25 cellular contexts compared by ENCODE assay signal in genomic region chrX:44456685-44457084, GRCh38.
DNase-seq lines count a peak whose midpoint lies in the region; ATAC-seq, FAIRE-seq and TF ChIP-seq lines count a peak whose summit lies in the region.
"Had no signal": no experiment of that assay in that cellular context is flagged by ENCODE, and none has a peak within 500 bp of the region (broad histone marks: within the 10 kb centered on the region; RNA-seq: fewer than 3 reads in every experiment).

No MANE protein-coding gene starts in this region.

- H3K79me1 ChIP-seq in neuronal stem cell (ENCODE audit: low read depth, low read length), result no peaks in the 10 kb centered on the region

- H3K9me3 ChIP-seq in keratinocyte (ENCODE audit: control insufficient read depth, low read depth, low read length) (no peaks in the 10 kb centered on the region), neuronal stem cell (replicated peaks in 1 of 2; ENCODE audit: control insufficient read depth in 2 of 2, insufficient read depth in 1 of 2, low read depth in 1 of 2, low read length in 2 of 2) (no peaks in the 10 kb centered on the region), HepG2 (ENCODE audit: low read length) (no peaks in the 10 kb centered on the region), transverse colon (no peaks in the 10 kb centered on the region)
- H3K9me3 ChIP-seq: BE2C had no signal

- intact Hi-C loops in HepG2 (cut with micrococcal nuclease; ENCODE audit: unreplicated experiment) (no loop called here), transverse colon (cut with DNase I; ENCODE audit: low total_unique reads) (no loop called here)

- H3K4me3 ChIP-seq in keratinocyte (ENCODE audit: control insufficient read depth in 2 of 3, extremely low read depth in 1 of 3, insufficient read depth in 2 of 3, low read depth in 1 of 3, low read length in 3 of 3) (no peak overlapping the region), neuronal stem cell (ENCODE audit: low read length in 2 of 2) (no peak overlapping the region), HepG2 (replicated peaks in 1 of 3; ENCODE audit: insufficient read depth in 1 of 3, low read depth in 2 of 3, low read length in 3 of 3) (no peak overlapping the region), transverse colon (no peak overlapping the region)

- H4K20me1 ChIP-seq in keratinocyte (ENCODE audit: control insufficient read depth, extremely low read depth, insufficient read depth, low read length) (no peaks in the 10 kb centered on the region), HepG2 (ENCODE audit: insufficient read depth, low read length) (no peaks in the 10 kb centered on the region)

- H2BK120ac ChIP-seq in neuronal stem cell (ENCODE audit: low read depth, low read length), result no peak overlapping the region

- no peaks in the 10 kb centered on the region for H3K36me3 Mint-ChIP-seq in activated T-helper 17 cell treated with anti-CD3 and anti-CD28 coated beads, Interleukin-2, amount 50 U/mL, for 72 hours (ENCODE audit: low read depth)
- H3K36me3 Mint-ChIP-seq: CD4-positive, CD25-positive, alpha-beta regulatory T cell; CD8-positive, alpha-beta memory T cell; IgD-negative memory B cell had no signal

- peak; percentile 92 for FAIRE-seq in keratinocyte (lab: Jason Lieb, UNC)
- FAIRE-seq in HepG2 (lab: Jason Lieb, UNC), result no peak
- FAIRE-seq: A204.1, HTR-8/SVneo had no signal

- TF ChIP-seq RAD21 in HepG2 (CRISPR knock-in tag; IDR thresholded peaks at IDR 0.05), result no peak

- H4K8ac ChIP-seq in neuronal stem cell (ENCODE audit: low read depth, low read length), result no peak overlapping the region

- CTCF ChIA-PET in HepG2 (lab: Yijun Ruan, JAX; ENCODE audit: low intra/inter-chr PET ratio, low total read pairs) (no interaction called here), GM10248 (lab: Yijun Ruan, JAX) (no interaction called here)

- dilution Hi-C loops in keratinocyte (cut with MboI; ENCODE audit: extremely low pct_ligation_motif_present, low sequenced_read_pairs), result no loop called here

- H3K9me1 ChIP-seq in keratinocyte (ENCODE audit: control insufficient read depth, extremely low read depth, insufficient read depth, low read length), result no peaks in the 10 kb centered on the region

- no peaks in the 10 kb centered on the region for H3K4me1 Mint-ChIP-seq in activated T-helper 17 cell treated with anti-CD3 and anti-CD28 coated beads, Interleukin-2, amount 50 U/mL, for 72 hours
- H3K4me1 Mint-ChIP-seq: CD4-positive, CD25-positive, alpha-beta regulatory T cell; CD8-positive, alpha-beta memory T cell; IgD-negative memory B cell had no signal

- in situ Hi-C loops in HepG2 (cut with HindIII; ENCODE audit: extremely low pct_ligation_motif_present, low pct_unique_long_range_greater_than_20kb) (no loop called here), transverse colon (cut with MboI; ENCODE audit: low pct_ligation_motif_present in 1 of 4, low pct_unique_long_range_greater_than_20kb in 1 of 4, low sequenced_read_pairs in 3 of 4) (no loop called here)

- no peak overlapping the region for H2BK5ac ChIP-seq in neuronal stem cell (ENCODE audit: low read length)

- no TSS peak for BruUV-seq in HepG2 (replicated peaks; lab: Mats Ljungman, UMichigan)

- TF ChIP-seq EP300 in HepG2 (IDR thresholded peaks at IDR 0.05; ENCODE audit: low read depth in 2 of 2, low read length in 2 of 2) (no peak), HepG2 (CRISPR knock-in tag; IDR thresholded peaks at IDR 0.05; ENCODE audit: borderline replicate concordance) (no peak), transverse colon (IDR thresholded peaks at IDR 0.05; ENCODE audit: low read depth) (no peak)

- no peak overlapping the region for H3K27ac ChIP-seq in epithelial cell of prostate
- no peak overlapping the region for H3K27ac ChIP-seq in keratinocyte (ENCODE audit: control insufficient read depth, insufficient read depth, low read length)
- H3K27ac ChIP-seq in neuronal stem cell (replicated peaks; ENCODE audit: low read length), result no peak overlapping the region
- no peak overlapping the region for H3K27ac ChIP-seq in HepG2 (ENCODE audit: extremely low read length, insufficient read depth, low read length)
- H3K27ac ChIP-seq in transverse colon, result no peak overlapping the region

- H3K4me1 ChIP-seq in keratinocyte (ENCODE audit: control insufficient read depth, extremely low read depth, insufficient read depth, low read length) (no peaks in the 10 kb centered on the region), neuronal stem cell (ENCODE audit: control insufficient read depth in 2 of 2, insufficient read depth in 1 of 2, low read depth in 1 of 2, low read length in 2 of 2) (no peaks in the 10 kb centered on the region), HepG2 (ENCODE audit: insufficient read depth, low read length) (no peaks in the 10 kb centered on the region), transverse colon (no peaks in the 10 kb centered on the region)
- H3K4me1 ChIP-seq: BE2C had no signal

- no peak overlapping the region for H3K9ac ChIP-seq in keratinocyte (ENCODE audit: control insufficient read depth, extremely low read depth, insufficient read depth, low read length)
- H3K9ac ChIP-seq in neuronal stem cell (ENCODE audit: low read depth, low read length, poor library complexity), result no peak overlapping the region
- H3K9ac ChIP-seq in HepG2 (ENCODE audit: insufficient read depth, low read depth, low read length), result no peak overlapping the region

- no peak overlapping the region for H3K4me3 Mint-ChIP-seq in activated T-helper 17 cell treated with anti-CD3 and anti-CD28 coated beads, Interleukin-2, amount 50 U/mL, for 72 hours
- H3K4me3 Mint-ChIP-seq: CD4-positive, CD25-positive, alpha-beta regulatory T cell; CD8-positive, alpha-beta memory T cell; HFFc6; IgD-negative memory B cell had no signal

- no CpG with 5 or more reads among the region's 4 CpGs for WGBS in neuronal stem cell (ENCODE audit: extremely low coverage in 2 of 2, insufficient read length in 2 of 2, insufficient replicate concordance in 1 of 2), 2 donors
- WGBS in HepG2 (ENCODE audit: low lambda C conversion rate), result 46% methylated on average over 2 of the region's 4 CpGs
- 73% methylated on average over 4 of the region's 4 CpGs; no CpG with 5 or more reads in 1 of the 2 donors for WGBS in transverse colon (ENCODE audit: low coverage in 1 of 2), 2 donors

- H3K4me2 ChIP-seq in keratinocyte (ENCODE audit: control insufficient read depth, extremely low read depth, insufficient read depth, low read depth, low read length) (peak overlapping the region; percentile 30), neuronal stem cell (ENCODE audit: insufficient read depth, low read length, poor library complexity, severe bottlenecking) (no peak overlapping the region), HepG2 (ENCODE audit: low read depth, low read length) (no peak overlapping the region)

- no peak overlapping the region for H3K18ac ChIP-seq in neuronal stem cell (ENCODE audit: low read length)

- H2AK5ac ChIP-seq in neuronal stem cell (ENCODE audit: low read depth, low read length), result no peak overlapping the region

- no peaks in the 10 kb centered on the region for H3K9me3 Mint-ChIP-seq in activated T-helper 17 cell treated with anti-CD3 and anti-CD28 coated beads, Interleukin-2, amount 50 U/mL, for 72 hours
- H3K9me3 Mint-ChIP-seq: HFFc6 had no signal

- no peak overlapping the region for H2BK15ac ChIP-seq in neuronal stem cell (ENCODE audit: low read length)

- POLR2A ChIA-PET in HepG2 (lab: Yijun Ruan, JAX), result no interaction called here
- POLR2A ChIA-PET in GM10248 (lab: Yijun Ruan, JAX), result no interaction called here

- H4K91ac ChIP-seq in neuronal stem cell (ENCODE audit: low read depth, low read length, poor library complexity), result no peak overlapping the region

- H3K27me3 Mint-ChIP-seq in activated T-helper 17 cell treated with anti-CD3 and anti-CD28 coated beads, Interleukin-2, amount 50 U/mL, for 72 hours, result no peaks in the 10 kb centered on the region
- H3K27me3 Mint-ChIP-seq: CD4-positive, CD25-positive, alpha-beta regulatory T cell had no signal

- H2AFZ ChIP-seq in keratinocyte (ENCODE audit: control insufficient read depth, low read length) (no peak overlapping the region), neuronal stem cell (ENCODE audit: low read length) (no peak overlapping the region), HepG2 (ENCODE audit: low read length) (no peak overlapping the region)

- H3K27me3 ChIP-seq in keratinocyte (ENCODE audit: control insufficient read depth, extremely low read depth, insufficient read depth, low read length) (no peaks in the 10 kb centered on the region), neuronal stem cell (ENCODE audit: control insufficient read depth in 3 of 3, insufficient read depth in 3 of 3, low read depth in 1 of 3, low read length in 3 of 3) (no peaks in the 10 kb centered on the region), HepG2 (ENCODE audit: control insufficient read depth in 1 of 2, insufficient read depth in 2 of 2, low read length in 2 of 2) (no peaks in the 10 kb centered on the region), transverse colon (no peaks in the 10 kb centered on the region)
- H3K27me3 ChIP-seq: BE2C had no signal

- H2BK12ac ChIP-seq in neuronal stem cell (ENCODE audit: low read length), result no peak overlapping the region

- no peak overlapping the region for H3K27ac Mint-ChIP-seq in activated T-helper 17 cell treated with anti-CD3 and anti-CD28 coated beads, Interleukin-2, amount 50 U/mL, for 72 hours
- H3K27ac Mint-ChIP-seq: CD4-positive, CD25-positive, alpha-beta regulatory T cell; CD8-positive, alpha-beta memory T cell; HFFc6; IgD-negative memory B cell had no signal

- no peak overlapping the region for H3K23ac ChIP-seq in neuronal stem cell (ENCODE audit: low read depth, low read length, poor library complexity)

- H3K36me3 ChIP-seq in keratinocyte (ENCODE audit: control insufficient read depth in 2 of 2, extremely low read depth in 1 of 2, insufficient read depth in 2 of 2, low read length in 2 of 2), result no peaks in the 10 kb centered on the region
- H3K36me3 ChIP-seq in neuronal stem cell (replicated peaks in 1 of 2; ENCODE audit: control insufficient read depth in 2 of 2, insufficient read depth in 2 of 2, low read length in 2 of 2), result no peaks in the 10 kb centered on the region
- H3K36me3 ChIP-seq in HepG2 (replicated peaks in 1 of 2; ENCODE audit: control insufficient read depth in 1 of 2, insufficient read depth in 2 of 2, low read length in 2 of 2), result no peaks in the 10 kb centered on the region
- no peaks in the 10 kb centered on the region for H3K36me3 ChIP-seq in transverse colon
- H3K36me3 ChIP-seq: BE2C had no signal

- no peak overlapping the region for H3K14ac ChIP-seq in neuronal stem cell (ENCODE audit: low read length)

- H3K4ac ChIP-seq in neuronal stem cell (ENCODE audit: low read length), result no peak overlapping the region

- ATAC-seq in activated T-helper 17 cell treated with anti-CD3 and anti-CD28 coated beads, Interleukin-2, amount 50 U/mL, for 72 hours (replicated peaks), result peak; percentile 66
- no peak for ATAC-seq in HepG2
- ATAC-seq: HCT116 had no signal

- no peak for TF ChIP-seq CTCF in keratinocyte (optimal IDR thresholded peaks at IDR 0.05 in 1 of 3, IDR thresholded peaks at IDR 0.05 in 1 of 3, conservative IDR thresholded peaks at IDR 0.05 in 1 of 3; ENCODE audit: extremely low read depth in 1 of 3, insufficient read depth in 2 of 3, low read length in 3 of 3)
- no peak for TF ChIP-seq CTCF in HepG2 (CRISPR knock-in tag; IDR thresholded peaks at IDR 0.05)
- TF ChIP-seq CTCF in transverse colon (IDR thresholded peaks at IDR 0.05), result no peak
- no peak for TF ChIP-seq CTCF in GM10248 (IDR thresholded peaks at IDR 0.05; ENCODE audit: control extremely low read depth, extremely low read depth, low read depth, missing control alignments)

- DNase-seq in M059J (ENCODE audit: low read depth) (peak; percentile 54), epithelial cell of prostate (ENCODE audit: low read depth, low spot score) (peak; percentile 53), keratinocyte (ENCODE audit: low read depth, low spot score) (peak; percentile 52), neuronal stem cell (ENCODE audit: low spot score) (no peak), HepG2 (ENCODE audit: low spot score) (no peak), transverse colon (no peak), GM10248 (ENCODE audit: extremely low spot score) (no peak)
- DNase-seq: ACHN; BE2C; C1 segment of cervical spinal cord; CD4-positive, CD25-positive, alpha-beta regulatory T cell; CD8-positive, alpha-beta memory T cell; COR-L47; DMS 273 treated with DMSO at 0.1 percent for 48 hours; DMS53; DND-41; EL; GOT3; H7; HFFc6 had no signal

- TF ChIP-seq POLR2A in HepG2 (IDR thresholded peaks at IDR 0.05; ENCODE audit: insufficient read depth in 1 of 2, low read depth in 2 of 2, low read length in 2 of 2) (no peak), transverse colon (IDR thresholded peaks at IDR 0.05) (no peak)

- H3K79me2 ChIP-seq in keratinocyte (ENCODE audit: control insufficient read depth, insufficient read depth, low read length), result no peaks in the 10 kb centered on the region
- H3K79me2 ChIP-seq in HepG2 (ENCODE audit: insufficient read depth, low read length), result no peaks in the 10 kb centered on the region

Comparison
In these comparisons a context has a peak if more than half of its experiments do, and no peak if none do; other contexts are left out.
1. DNase-seq: peak in M059J (single experiment), epithelial cell of prostate (single experiment) and keratinocyte (single experiment); none in neuronal stem cell (single experiment), HepG2 (single experiment), transverse colon (single experiment) and GM10248 (single experiment).